In genomic region chr20:60835883-60836282, GRCh38 we compare ENCODE assay signal across 8 cellular contexts.
"Had no signal": no experiment of that assay in that cellular context is flagged by ENCODE, and none has a peak within 500 bp of the region (broad histone marks: within the 10 kb centered on the region; RNA-seq: fewer than 3 reads in every experiment).

No MANE protein-coding gene starts in this region.

- H3K27ac ChIP-seq: GM23248 had no signal

- H2AFZ ChIP-seq: GM23248 had no signal

- H3K36me3 ChIP-seq: HAP-1 had no signal

- ATAC-seq: HCT116, K562 had no signal

- H3K9me3 ChIP-seq: HAP-1 had no signal

- H3K4me1 ChIP-seq: HAP-1 had no signal

- H3K9ac ChIP-seq: GM23248 had no signal

- H3K4me3 ChIP-seq: GM23248, HAP-1, K562 had no signal

- DNase-seq: GM23248, GOT3, H7, IMR-90, KG1 had no signal
